9 cellular contexts compared by ENCODE assay signal in genomic region chr5:155049569-155050383, GRCh38. TPM values are rescaled to one million over a fixed set of nuclear protein-coding genes. Genes with fewer than 3 reads are reported as not detected.
DNase-seq lines count a peak whose midpoint lies in the region; ATAC-seq, FAIRE-seq and TF ChIP-seq lines count a peak whose summit lies in the region.
"Had no signal": no experiment of that assay in that cellular context is flagged by ENCODE, and none has a peak within 500 bp of the region (broad histone marks: within the 10 kb centered on the region; RNA-seq: fewer than 3 reads in every experiment).

No MANE protein-coding gene starts in this region.

- no peak overlapping the region for H3K4me2 ChIP-seq in GM12878 (ENCODE audit: control insufficient read depth, insufficient read depth)

- H3K9me3 ChIP-seq in GM12878 (replicated peaks; ENCODE audit: control insufficient read depth, insufficient read depth, low read length): no peaks in the 10 kb centered on the region
- H3K9me3 ChIP-seq in mucosa of descending colon: no peaks in the 10 kb centered on the region

- in situ Hi-C loops in GM12878 (cut with MboI): no loop called here

- SMC1A ChIA-PET in GM12878 (lab: Charles Lee; ENCODE audit: uncharacterized antibody, unreplicated experiment): interaction anchor here (0.6 to 1.3 kb wide), 2 partner anchors 37 to 113 kb away, joined by 3 read pairs; no protein-coding TSS in a partner anchor

- intact Hi-C loops in GM12878 (cut with micrococcal nuclease; ENCODE audit: unreplicated experiment): loop anchor here (5.0 kb wide), 1 partner anchor 397 kb away; no protein-coding TSS in a partner anchor
- intact Hi-C loops in mucosa of descending colon (cut with DNase I, micrococcal nuclease): no loop called here
- intact Hi-C loops in left colon (cut with DNase I, micrococcal nuclease): no loop called here

- H3K27me3 ChIP-seq in GM12878 (replicated peaks in 1 of 2; ENCODE audit: control insufficient read depth in 2 of 2, insufficient read depth in 2 of 2, low read length in 1 of 2): no peaks in the 10 kb centered on the region; a peak in 1 of 4 replicates

- TF ChIP-seq CTCF in GM12878 (IDR thresholded peaks at IDR 0.05 in 2 of 3, conservative IDR thresholded peaks at IDR 0.05 in 1 of 3; ENCODE audit: control insufficient read depth in 2 of 3, extremely low read depth in 1 of 3, insufficient read depth in 1 of 3, low read depth in 3 of 3, low read length in 3 of 3) (peak; percentile 37 to 44 (median 41); a peak in 3 of 6 replicates), mucosa of descending colon (IDR thresholded peaks at IDR 0.05) (no peak)

- TF ChIP-seq RAD21 in GM12878 (IDR thresholded peaks at IDR 0.05; ENCODE audit: insufficient read depth, low read depth, low read length): no peak; the same call in 1 of the 2 replicates

- H2AFZ ChIP-seq in GM12878 (ENCODE audit: control insufficient read depth, low read depth, low read length): no peak overlapping the region

- H3K4me1 ChIP-seq in GM12878 (ENCODE audit: control insufficient read depth, insufficient read depth, low read length): no peaks in the 10 kb centered on the region
- H3K4me1 ChIP-seq in mucosa of descending colon (ENCODE audit: low read depth): no peaks in the 10 kb centered on the region

- RAD21 ChIA-PET in GM12878 (lab: Charles Lee; ENCODE audit: unreplicated experiment): no interaction called here

- FAIRE-seq in GM12878 (lab: Jason Lieb, UNC): no peak

- no peaks in the 10 kb centered on the region for H3K79me2 ChIP-seq in GM12878 (ENCODE audit: control insufficient read depth, insufficient read depth, low read length)

- no peak overlapping the region for H3K9ac ChIP-seq in GM12878 (ENCODE audit: control insufficient read depth, insufficient read depth, low read length)

- peak; percentile 84 for DNase-seq in ELF-1 (ENCODE audit: low read depth, low spot score)
- DNase-seq in HT-29 (ENCODE audit: low spot score): peak; percentile 21
- no peak for DNase-seq in GM12878 (ENCODE audit: low read depth, low spot score)
- DNase-seq in mucosa of descending colon: no peak
- DNase-seq in left colon: no peak
- DNase-seq in cerebellar nuclear complex (lab: John Stamatoyannopoulos, UW): no peak
- no peak for DNase-seq in activated CD4-positive, alpha-beta T cell treated with anti-CD3 and anti-CD28 coated beads for 48 hours
- no peak for DNase-seq in SK-N-DZ (ENCODE audit: low spot score)

- no peaks in the 10 kb centered on the region for H4K20me1 ChIP-seq in GM12878 (ENCODE audit: control insufficient read depth, insufficient read depth)

- CTCF ChIA-PET in GM12878 (lab: Yijun Ruan, JAX): interaction anchor here (2.4 kb wide), 1 partner anchor 399 kb away, joined by 12 read pairs; no protein-coding TSS in a partner anchor

- no peak overlapping the region for H3K4me3 ChIP-seq in GM12878
- H3K4me3 ChIP-seq in mucosa of descending colon: no peak overlapping the region

- no peak overlapping the region for H3K27ac ChIP-seq in GM12878 (ENCODE audit: control insufficient read depth, insufficient read depth)

- TF ChIP-seq POLR2A in GM12878 (IDR thresholded peaks at IDR 0.05; ENCODE audit: low read depth, low read length): no peak

- WGBS in GM12878 (ENCODE audit: insufficient coverage, insufficient replicate concordance, low lambda C conversion rate, missing lambda C conversion rate): 0% methylated on average over 1 of the region's 1 CpG

- no TSS peak for BruUV-seq in GM12878 (replicated peaks; lab: Mats Ljungman, UMichigan)

- ATAC-seq in GM12878: peak; percentile 59; the same call in 2 of the 3 replicates
- peak; percentile 37 for ATAC-seq in mucosa of descending colon
- no peak for ATAC-seq in left colon

- TF ChIP-seq EP300 in GM12878 (IDR thresholded peaks at IDR 0.05; ENCODE audit: borderline replicate concordance in 1 of 2, control insufficient read depth in 1 of 2, low read depth in 2 of 2, low read length in 2 of 2): no peak

- H3K36me3 ChIP-seq in GM12878 (ENCODE audit: control insufficient read depth in 2 of 2, insufficient read depth in 2 of 2, low read length in 1 of 2): no peaks in the 10 kb centered on the region
- H3K36me3 ChIP-seq in mucosa of descending colon (ENCODE audit: low read depth): no peaks in the 10 kb centered on the region

- POLR2A ChIA-PET in GM12878 (lab: Charles Lee): interaction anchor here (0.5 kb wide), 1 partner anchor 1470 kb away, joined by 3 read pairs; no protein-coding TSS in a partner anchor

TF ChIP-seq in GM12878, 131 proteins besides CTCF, POLR2A, EP300 and RAD21:
- TF ChIP-seq RBBP5 (conservative IDR thresholded peaks at IDR 0.05) (no peak), SMC3 (IDR thresholded peaks at IDR 0.05; ENCODE audit: borderline replicate concordance, low read length) (peak; percentile 26; the same call in 1 of the 2 replicates), RB1 (IDR thresholded peaks at IDR 0.05; ENCODE audit: borderline replicate concordance) (no peak), ZBED1 (IDR thresholded peaks at IDR 0.05; ENCODE audit: borderline replicate concordance) (no peak), YY1 (IDR thresholded peaks at IDR 0.05; ENCODE audit: low read depth, low read length) (no peak), SUPT20H (IDR thresholded peaks at IDR 0.05; ENCODE audit: borderline replicate concordance, control insufficient read depth, low read depth, low read length) (no peak), FOXK2 (IDR thresholded peaks at IDR 0.05) (no peak)
TF ChIP-seq in GM12878: peak in this region for 1.

RNA-seq across cellular contexts. Expression of gene KIF4B, which starts 36.2 kb away (rescaled TPM):
- not detected in 2 replicates for total RNA-seq in HT-29 (2014; rRNA removed; shearing (Covaris generic))
- total RNA-seq in GM12878 (2013; cell fraction: nucleolus; rRNA removed): 0.22 and 0.42 TPM in 2 replicates
- total RNA-seq in GM12878 (2014; rRNA removed) (0.05 TPM in 1 of 2 replicates, not detected in the other), GM12878 (2014; rRNA removed; fragmentation: Illumina TruSeq; extraction: Trizol) (not detected in 2 replicates), GM12878 (2021) (0.05 TPM in 1 of 2 replicates, not detected in the other), mucosa of descending colon (not detected), left colon (not detected)
- not detected for polyA plus RNA-seq in GM12878 (2011; ENCODE audit: low read depth)
- polyA plus RNA-seq in GM12878 (2011; rRNA removed) (0.05 and 0.07 TPM in 2 replicates), GM12878 (2014; fragmentation: Illumina TruSeq; extraction: Trizol) (0.03 and 0.06 TPM in 2 replicates), GM12878 (2014; fragmentation: Nextera tagmentation; extraction: Ambion mirVana) (under 1 TPM in 1 of 2 experiments, not detected in 1; 0.02 TPM), GM12878 (2014; rRNA removed) (0.03 TPM in 1 of 2 replicates, not detected in the other), GM12878 (2016; fragmentation: Nextera tagmentation; extraction: Ambion mirVana) (under 1 TPM; 0.08 to 0.20 TPM)
- 0.01 TPM in 1 of 2 replicates, not detected in the other for polyA plus RNA-seq in GM12878 (2011; cell fraction: cytosol; rRNA removed)
- polyA plus RNA-seq in GM12878 (2011; cell fraction: nucleus; rRNA removed): 0.04 TPM in 1 of 2 replicates, not detected in the other
- 0.04 TPM in 1 of 2 replicates, not detected in the other for polyA plus RNA-seq in GM12878 (2012)
- 0.10 TPM in 1 of 2 replicates, not detected in the other for polyA minus RNA-seq in GM12878 (2011; rRNA and poly(A)+ RNA removed)
- not detected in 2 replicates for polyA minus RNA-seq in GM12878 (2011; cell fraction: cytosol; rRNA and poly(A)+ RNA removed)
- not detected in 2 replicates for polyA minus RNA-seq in GM12878 (2011; cell fraction: nucleus; rRNA and poly(A)+ RNA removed)
- not detected in 2 replicates for polyA plus RNA-seq in SK-N-DZ (2014; cell fraction: cytosol; rRNA removed)
- not detected in 2 replicates for polyA plus RNA-seq in SK-N-DZ (2014; cell fraction: nucleus; rRNA removed)
- total RNA-seq: myocyte had no signal

Comparison
In these comparisons a context has a peak if more than half of its experiments do, and no peak if none do; other contexts are left out.
1. DNase-seq: peak in ELF-1 (single experiment) and HT-29 (single experiment); none in GM12878 (single experiment), mucosa of descending colon (0 of 3), left colon (0 of 2), cerebellar nuclear complex (0 of 2), activated CD4-positive, alpha-beta T cell treated with anti-CD3 and anti-CD28 coated beads for 48 hours (single experiment) and SK-N-DZ (single experiment).